In the genomic region with DNA sequence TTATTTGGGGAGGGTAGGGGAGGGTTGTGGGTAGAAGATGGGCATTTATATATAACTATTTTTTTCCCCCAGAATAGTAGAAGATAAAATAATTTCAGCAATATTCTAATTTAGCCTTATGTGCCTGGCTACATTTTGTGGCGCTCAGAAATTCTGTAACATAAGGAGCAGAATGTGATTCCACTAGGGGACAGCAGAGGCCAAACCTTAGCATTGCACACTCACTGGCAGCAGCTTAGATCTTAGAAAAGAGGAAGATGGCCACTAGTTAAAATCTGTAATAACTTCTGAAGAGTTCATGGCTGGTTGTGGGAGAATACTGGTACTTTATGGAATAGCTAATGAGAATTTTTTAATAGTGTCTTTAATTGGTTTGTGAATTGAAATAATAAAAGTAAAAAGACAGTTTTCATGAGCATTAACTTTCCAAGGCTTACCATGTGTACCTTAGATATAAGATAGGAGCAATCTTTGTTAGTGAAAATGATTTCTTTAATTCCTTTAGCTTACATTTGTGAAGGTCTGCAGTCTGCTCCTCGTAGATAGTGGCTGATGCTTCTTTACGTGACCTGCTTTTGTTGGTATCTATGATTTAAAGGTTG, we compare ENCODE assay signal across 8 cellular contexts. TPM values are rescaled to one million over a fixed set of nuclear protein-coding genes. Genes with fewer than 3 reads are reported as not detected.
DNase-seq lines count a peak whose midpoint lies in the region; ATAC-seq and TF ChIP-seq lines count a peak whose summit lies in the region.

No MANE protein-coding gene starts in this region.

- no peaks in the 10 kb centered on the region for H3K9me3 Mint-ChIP-seq in activated naive CD4-positive, alpha-beta T cell treated with anti-CD3 and anti-CD28 coated beads for 36 hours

- no peak overlapping the region for H3K4me3 ChIP-seq in prostate gland

- no peaks in the 10 kb centered on the region for H3K4me1 Mint-ChIP-seq in activated naive CD4-positive, alpha-beta T cell treated with anti-CD3 and anti-CD28 coated beads for 36 hours (ENCODE audit: low read depth)

- DNase-seq in EL (peak; percentile 71), GM20000 (ENCODE audit: low spot score) (peak; percentile 73), NCI-H774 (lab: John Stamatoyannopoulos, UW) (peak; percentile 53), head of caudate nucleus (peak in 40 of 42 donors; percentile 21 to 82 (median 64)), prostate gland (ENCODE audit: low spot score) (peak; percentile 45)
- DNase-seq in activated naive CD4-positive, alpha-beta T cell treated with anti-CD3 and anti-CD28 coated beads for 36 hours = peak; percentile 67
- no peak for DNase-seq in activated effector memory CD4-positive, alpha-beta T cell treated with Interleukin-2 at 50 U/mL for 16 hours

- ATAC-seq in HG03565 (IDR thresholded peaks at IDR 0.05; ENCODE audit: unreplicated experiment) = peak; percentile 80

- no peak overlapping the region for H3K27ac ChIP-seq in prostate gland

- TF ChIP-seq POLR2A in prostate gland (IDR thresholded peaks at IDR 0.05) = no peak

- no peaks in the 10 kb centered on the region for H3K27me3 Mint-ChIP-seq in activated naive CD4-positive, alpha-beta T cell treated with anti-CD3 and anti-CD28 coated beads for 36 hours (ENCODE audit: low read depth)

- no peak overlapping the region for H3K27ac Mint-ChIP-seq in activated naive CD4-positive, alpha-beta T cell treated with anti-CD3 and anti-CD28 coated beads for 36 hours

- peaks cover 25% of the 10 kb centered on the region for H3K36me3 Mint-ChIP-seq in activated naive CD4-positive, alpha-beta T cell treated with anti-CD3 and anti-CD28 coated beads for 36 hours (ENCODE audit: low read depth)

- WGBS in prostate gland = 58% methylated on average over 3 of the region's 3 CpGs

- H3K9me3 ChIP-seq in prostate gland = no peaks in the 10 kb centered on the region

- TF ChIP-seq CTCF in GM20000 (IDR thresholded peaks at IDR 0.05; ENCODE audit: extremely low read depth, missing control alignments) (peak; percentile 74), prostate gland (IDR thresholded peaks at IDR 0.05) (peak; percentile 37 to 84 (median 76))

- H3K4me1 ChIP-seq in prostate gland (replicated peaks) = peaks cover 7% of the 10 kb centered on the region

- no peak overlapping the region for H3K4me3 Mint-ChIP-seq in activated naive CD4-positive, alpha-beta T cell treated with anti-CD3 and anti-CD28 coated beads for 36 hours

- H3K36me3 ChIP-seq in prostate gland = no peaks in the 10 kb centered on the region

- CTCF ChIA-PET in activated naive CD4-positive, alpha-beta T cell treated with anti-CD3 and anti-CD28 coated beads for 36 hours (lab: Charles Lee) = interaction anchor here (0.6 to 3.0 kb wide), 12 partner anchors 18 to 176 kb away, joined by 3 to 15 read pairs (median 4); no protein-coding TSS in a partner anchor

- H3K27me3 ChIP-seq in prostate gland (replicated peaks; ENCODE audit: insufficient read depth) = no peaks in the 10 kb centered on the region

- intact Hi-C loops in activated naive CD4-positive, alpha-beta T cell treated with anti-CD3 and anti-CD28 coated beads for 36 hours (cut with micrococcal nuclease) = loop anchor here (1.0 to 5.0 kb wide), 3 partner anchors 37 to 1239 kb away; no protein-coding TSS in a partner anchor
- intact Hi-C loops in head of caudate nucleus (cut with DNase I) (no loop called here), prostate gland (cut with DNase I) (loop anchor here (5.0 kb wide), 1 partner anchor 1239 kb away; no protein-coding TSS in a partner anchor)

RNA-seq across cellular contexts. Expression of a gene that starts 33.1 kb away (rescaled TPM):
- total RNA-seq in activated naive CD4-positive, alpha-beta T cell treated with anti-CD3 and anti-CD28 coated beads for 36 hours = 10 to 100 TPM; 36.6 to 43.0 TPM
- total RNA-seq in prostate gland = 10 to 100 TPM; 18.5 to 33.1 TPM
